Comparison of ENCODE assay signal across 1 cellular context in the genomic region with DNA sequence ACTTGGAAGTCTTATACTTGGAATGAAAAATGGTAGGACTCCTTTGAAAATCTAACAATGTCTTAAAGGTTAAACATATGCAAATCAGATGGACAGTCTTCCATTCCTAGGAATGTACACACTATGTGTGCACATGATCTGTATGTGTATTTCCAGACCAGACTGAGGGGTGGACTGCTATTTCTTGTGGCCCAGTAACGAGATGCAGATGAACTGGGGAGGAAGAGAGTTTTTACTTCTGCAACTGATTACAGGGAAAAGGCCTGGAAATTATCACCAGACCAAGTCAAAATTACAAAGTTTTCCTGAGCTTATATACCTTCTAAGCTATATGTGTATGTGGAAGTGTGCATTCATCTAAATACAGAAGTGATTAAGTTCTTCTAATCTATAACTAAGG.
TF ChIP-seq lines count a peak whose summit lies in the region.

No MANE protein-coding gene starts in this region.

TF ChIP-seq in GM23338, 12 proteins besides CTCF, POLR2A, EP300 and RAD21 (continued from another document):
- TF ChIP-seq, protein P1, sequence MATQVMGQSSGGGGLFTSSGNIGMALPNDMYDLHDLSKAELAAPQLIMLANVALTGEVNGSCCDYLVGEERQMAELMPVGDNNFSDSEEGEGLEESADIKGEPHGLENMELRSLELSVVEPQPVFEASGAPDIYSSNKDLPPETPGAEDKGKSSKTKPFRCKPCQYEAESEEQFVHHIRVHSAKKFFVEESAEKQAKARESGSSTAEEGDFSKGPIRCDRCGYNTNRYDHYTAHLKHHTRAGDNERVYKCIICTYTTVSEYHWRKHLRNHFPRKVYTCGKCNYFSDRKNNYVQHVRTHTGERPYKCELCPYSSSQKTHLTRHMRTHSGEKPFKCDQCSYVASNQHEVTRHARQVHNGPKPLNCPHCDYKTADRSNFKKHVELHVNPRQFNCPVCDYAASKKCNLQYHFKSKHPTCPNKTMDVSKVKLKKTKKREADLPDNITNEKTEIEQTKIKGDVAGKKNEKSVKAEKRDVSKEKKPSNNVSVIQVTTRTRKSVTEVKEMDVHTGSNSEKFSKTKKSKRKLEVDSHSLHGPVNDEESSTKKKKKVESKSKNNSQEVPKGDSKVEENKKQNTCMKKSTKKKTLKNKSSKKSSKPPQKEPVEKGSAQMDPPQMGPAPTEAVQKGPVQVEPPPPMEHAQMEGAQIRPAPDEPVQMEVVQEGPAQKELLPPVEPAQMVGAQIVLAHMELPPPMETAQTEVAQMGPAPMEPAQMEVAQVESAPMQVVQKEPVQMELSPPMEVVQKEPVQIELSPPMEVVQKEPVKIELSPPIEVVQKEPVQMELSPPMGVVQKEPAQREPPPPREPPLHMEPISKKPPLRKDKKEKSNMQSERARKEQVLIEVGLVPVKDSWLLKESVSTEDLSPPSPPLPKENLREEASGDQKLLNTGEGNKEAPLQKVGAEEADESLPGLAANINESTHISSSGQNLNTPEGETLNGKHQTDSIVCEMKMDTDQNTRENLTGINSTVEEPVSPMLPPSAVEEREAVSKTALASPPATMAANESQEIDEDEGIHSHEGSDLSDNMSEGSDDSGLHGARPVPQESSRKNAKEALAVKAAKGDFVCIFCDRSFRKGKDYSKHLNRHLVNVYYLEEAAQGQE (IDR thresholded peaks at IDR 0.05; ENCODE audit: unreplicated experiment) = no peak
- no peak for TF ChIP-seq EZH2phosphoT487 (IDR thresholded peaks at IDR 0.05; ENCODE audit: unreplicated experiment)
- TF ChIP-seq NANOG (IDR thresholded peaks at IDR 0.05; ENCODE audit: borderline replicate concordance) = no peak
- TF ChIP-seq ZNF331 (CRISPR knock-in tag; IDR thresholded peaks at IDR 0.05; ENCODE audit: low read depth) = no peak
- no peak for TF ChIP-seq EZH2 (IDR thresholded peaks at IDR 0.05; ENCODE audit: low read depth, unreplicated experiment)
- no peak for TF ChIP-seq CREB1 (CRISPR knock-in tag; IDR thresholded peaks at IDR 0.05; ENCODE audit: low read depth)
